Comparison of ENCODE assay signal across 18 cellular contexts in the genomic region with DNA sequence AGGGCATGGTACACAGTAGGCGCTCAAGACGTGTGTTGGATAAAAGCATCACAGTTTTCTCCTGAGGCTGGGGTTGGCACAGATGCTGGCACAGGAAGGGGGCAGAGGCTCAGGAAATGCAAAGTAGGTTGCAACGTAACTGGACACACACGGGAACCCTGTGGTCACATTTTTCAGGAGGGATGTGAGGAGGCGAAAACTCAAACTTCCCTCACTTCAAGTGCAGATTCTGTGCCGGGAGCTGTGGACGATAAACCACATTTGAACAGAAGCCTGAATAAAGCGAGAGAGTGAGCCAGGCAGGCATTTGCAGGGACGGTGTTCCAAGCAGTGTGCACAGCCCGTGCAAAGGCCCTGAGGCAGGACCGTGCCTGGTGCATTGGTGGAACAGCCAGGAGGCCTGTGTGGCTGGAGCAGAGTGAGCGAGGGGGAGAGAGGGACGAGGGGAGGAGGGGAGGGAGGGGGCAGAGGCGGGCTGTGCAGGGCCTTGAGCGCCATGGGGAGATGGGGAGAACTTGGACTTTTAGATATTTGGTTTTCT. TPM values are rescaled to one million over a fixed set of nuclear protein-coding genes. Genes with fewer than 3 reads are reported as not detected.
A peak's percentile ranks its signal among the peaks of the same experiment; 100 is the strongest.
DNase-seq lines count a peak whose midpoint lies in the region; ATAC-seq, FAIRE-seq and TF ChIP-seq lines count a peak whose summit lies in the region.
"Had no signal": no experiment of that assay in that cellular context is flagged by ENCODE, and none has a peak within 500 bp of the region (broad histone marks: within the 10 kb centered on the region; RNA-seq: fewer than 3 reads in every experiment).

No MANE protein-coding gene starts in this region.

- H3K4me1 ChIP-seq in HEK293 (ENCODE audit: control insufficient read depth, insufficient read depth, low read length) (no peaks in the 10 kb centered on the region), lung (ENCODE audit: control insufficient read depth in 2 of 2, insufficient read depth in 2 of 2, low read length in 2 of 2) (peaks cover 0 to 10% of the 10 kb centered on the region in 2 donors)

- H3K36me3 ChIP-seq in HEK293 (ENCODE audit: control insufficient read depth in 2 of 2, insufficient read depth in 1 of 2, low read length in 2 of 2) (peaks cover 0 to 5% of the 10 kb centered on the region in 2 experiments; a peak in 2 of 3 replicates), bronchial epithelial cell (ENCODE audit: control insufficient read depth, insufficient read depth, low read length) (peaks cover 5% of the 10 kb centered on the region), lung (ENCODE audit: control insufficient read depth in 2 of 2, insufficient read depth in 2 of 2, low read length in 2 of 2) (peaks cover 0 to 15% of the 10 kb centered on the region in 2 donors)

- no peak for ATAC-seq in lung (ENCODE audit: insufficient read depth, low FRiP score)

- DNase-seq in bronchial epithelial cell (ENCODE audit: low read depth) (no peak), lung (ENCODE audit: low spot score) (no peak), substantia nigra (lab: John Stamatoyannopoulos, UW) (no peak), kidney glomerular epithelial cell (lab: John Stamatoyannopoulos, UW) (no peak), kidney tubule cell (ENCODE audit: low spot score) (no peak), NCI-H1417 (lab: John Stamatoyannopoulos, UW) (no peak)
- no peak for DNase-seq in activated CD8-positive, alpha-beta memory T cell treated with anti-CD3 and anti-CD28 coated beads for 24 hours
- DNase-seq: activated CD4-positive, alpha-beta memory T cell treated with anti-CD3 and anti-CD28 coated beads for 36 hours; activated T-cell treated with anti-CD3 and anti-CD28 coated beads, Interleukin-2, amount 50 U/mL, for 24 hours; hypothalamus; kidney; NCI-H1436 treated with DMSO at 0.1 percent for 48 hours; NCI-H2227 treated with DMSO at 0.1 percent for 48 hours; NK-92 treated with Interleukin-12 subunit alpha and Interleukin-12 subunit beta, amount 100 ng/mL, for 24 hours; stimulated activated CD4-positive, alpha-beta T cell treated with anti-CD3 and anti-CD28 coated beads, Interleukin-12 subunit alpha, Interleukin-12 subunit beta, amount 100 ng/mL, for 4 hours; stimulated activated naive CD4-positive, alpha-beta T cell treated with Interleukin-2 at 50 U/mL for 16 hours had no signal

- CTCF ChIA-PET in HEK293 (lab: Yijun Ruan, JAX): interaction anchor here (2.0 kb wide), 1 partner anchor 23 kb away, joined by 6 read pairs; no protein-coding TSS in a partner anchor

- FAIRE-seq in bronchial epithelial cell (lab: Jason Lieb, UNC): peak; percentile 58
- FAIRE-seq: kidney had no signal

- no peaks in the 10 kb centered on the region for H3K9me3 ChIP-seq in HEK293 (ENCODE audit: control insufficient read depth, insufficient read depth, low read depth, low read length)
- H3K9me3 ChIP-seq in lung (ENCODE audit: control insufficient read depth in 2 of 2, insufficient read depth in 1 of 2, low read length in 1 of 2): no peaks in the 10 kb centered on the region

- no peak overlapping the region for H3K4me3 ChIP-seq in HEK293 (ENCODE audit: low read depth, low read length)
- no peak overlapping the region for H3K4me3 ChIP-seq in bronchial epithelial cell (ENCODE audit: low read depth, low read length)
- H3K4me3 ChIP-seq in lung: no peak overlapping the region

- 52 to 73% methylated on average over 15 of the region's 15 CpGs for WGBS in lung, 2 donors

- H3K27ac ChIP-seq in HEK293 (ENCODE audit: extremely low read depth, low read depth, low read length) (no peak overlapping the region), lung (ENCODE audit: low read depth in 1 of 2, low read length in 1 of 2) (peak overlapping the region; percentile 13 to 30), substantia nigra (ENCODE audit: low read depth, low read length, poor library complexity, severe bottlenecking) (peak overlapping the region; percentile 40)
- H3K27ac ChIP-seq: VCaP had no signal

- POLR2A ChIA-PET in HEK293 (lab: Yijun Ruan, JAX): no interaction called here

- TF ChIP-seq CTCF in HEK293 (tag by site-specific recombination; IDR thresholded peaks at IDR 0.05) (no peak), bronchial epithelial cell (IDR thresholded peaks at IDR 0.05; ENCODE audit: insufficient read depth, low read length, severe bottlenecking) (no peak), lung (IDR thresholded peaks at IDR 0.05; ENCODE audit: control extremely low read depth, extremely low read depth) (no peak)

- H3K27me3 ChIP-seq in bronchial epithelial cell (ENCODE audit: control insufficient read depth, insufficient read depth, low read length): no peaks in the 10 kb centered on the region
- no peaks in the 10 kb centered on the region for H3K27me3 ChIP-seq in lung (ENCODE audit: control insufficient read depth, insufficient read depth)

TF ChIP-seq in HEK293, 187 proteins besides CTCF, POLR2A, EP300 and RAD21:
- TF ChIP-seq ZNF623 (tag by site-specific recombination; IDR thresholded peaks at IDR 0.05) (peak; percentile 99), WT1 (tag by site-specific recombination; IDR thresholded peaks at IDR 0.05) (no peak), ZNF341 (tag by site-specific recombination; IDR thresholded peaks at IDR 0.05; ENCODE audit: low read depth) (peak; percentile 76), MYNN (tag by site-specific recombination; IDR thresholded peaks at IDR 0.05; ENCODE audit: borderline replicate concordance) (no peak), ZNF266 (tag by site-specific recombination; IDR thresholded peaks at IDR 0.05; ENCODE audit: low read depth) (0 out of 2 replicates have a peak, but pooled peaks have one; percentile 17), ZNF548 (tag by site-specific recombination; IDR thresholded peaks at IDR 0.05) (no peak), ZNF155 (tag by site-specific recombination; IDR thresholded peaks at IDR 0.05) (no peak), ZBTB1 (tag by site-specific recombination; IDR thresholded peaks at IDR 0.05) (no peak), FEZF1 (tag by site-specific recombination; IDR thresholded peaks at IDR 0.05) (no peak), TRIM28 (IDR thresholded peaks at IDR 0.05; ENCODE audit: borderline replicate concordance, low read length) (no peak)
- TF ChIP-seq, protein P1, sequence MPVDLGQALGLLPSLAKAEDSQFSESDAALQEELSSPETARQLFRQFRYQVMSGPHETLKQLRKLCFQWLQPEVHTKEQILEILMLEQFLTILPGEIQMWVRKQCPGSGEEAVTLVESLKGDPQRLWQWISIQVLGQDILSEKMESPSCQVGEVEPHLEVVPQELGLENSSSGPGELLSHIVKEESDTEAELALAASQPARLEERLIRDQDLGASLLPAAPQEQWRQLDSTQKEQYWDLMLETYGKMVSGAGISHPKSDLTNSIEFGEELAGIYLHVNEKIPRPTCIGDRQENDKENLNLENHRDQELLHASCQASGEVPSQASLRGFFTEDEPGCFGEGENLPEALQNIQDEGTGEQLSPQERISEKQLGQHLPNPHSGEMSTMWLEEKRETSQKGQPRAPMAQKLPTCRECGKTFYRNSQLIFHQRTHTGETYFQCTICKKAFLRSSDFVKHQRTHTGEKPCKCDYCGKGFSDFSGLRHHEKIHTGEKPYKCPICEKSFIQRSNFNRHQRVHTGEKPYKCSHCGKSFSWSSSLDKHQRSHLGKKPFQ (tag by site-specific recombination; IDR thresholded peaks at IDR 0.05): no peak
- TF ChIP-seq, protein P2, sequence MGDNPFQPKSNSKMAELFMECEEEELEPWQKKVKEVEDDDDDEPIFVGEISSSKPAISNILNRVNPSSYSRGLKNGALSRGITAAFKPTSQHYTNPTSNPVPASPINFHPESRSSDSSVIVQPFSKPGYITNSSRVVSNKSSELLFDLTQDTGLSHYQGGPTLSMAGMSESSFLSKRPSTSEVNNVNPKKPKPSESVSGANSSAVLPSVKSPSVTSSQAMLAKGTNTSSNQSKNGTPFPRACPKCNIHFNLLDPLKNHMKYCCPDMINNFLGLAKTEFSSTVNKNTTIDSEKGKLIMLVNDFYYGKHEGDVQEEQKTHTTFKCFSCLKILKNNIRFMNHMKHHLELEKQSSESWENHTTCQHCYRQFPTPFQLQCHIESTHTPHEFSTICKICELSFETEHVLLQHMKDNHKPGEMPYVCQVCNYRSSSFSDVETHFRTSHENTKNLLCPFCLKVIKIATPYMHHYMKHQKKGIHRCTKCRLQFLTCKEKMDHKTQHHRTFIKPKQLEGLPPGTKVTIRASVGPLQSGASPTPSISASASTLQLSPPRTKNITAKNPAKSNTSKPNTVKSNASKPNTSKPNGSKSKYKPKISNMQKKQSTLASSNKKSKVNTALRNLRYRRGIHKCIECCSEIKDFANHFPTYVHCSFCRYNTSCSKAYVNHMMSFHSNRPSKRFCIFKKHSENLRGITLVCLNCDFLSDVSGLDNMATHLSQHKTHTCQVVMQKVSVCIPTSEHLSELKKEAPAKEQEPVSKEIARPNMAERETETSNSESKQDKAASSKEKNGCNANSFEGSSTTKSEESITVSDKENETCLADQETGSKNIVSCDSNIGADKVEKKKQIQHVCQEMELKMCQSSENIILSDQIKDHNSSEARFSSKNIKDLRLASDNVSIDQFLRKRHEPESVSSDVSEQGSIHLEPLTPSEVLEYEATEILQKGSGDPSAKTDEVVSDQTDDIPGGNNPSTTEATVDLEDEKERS (tag by site-specific recombination; IDR thresholded peaks at IDR 0.05): peak; percentile 37; the same call in 1 of the 2 replicates

RNA-seq across cellular contexts. Expression of a gene that starts 40.3 kb away (rescaled TPM):
- total RNA-seq in bronchial epithelial cell (17.6 and 22.0 TPM in 2 replicates), lung (100 to 1,000 TPM in 1 of 2 donors, 10 to 100 TPM in 1; 43.9 to 208 TPM)
- polyA plus RNA-seq in lung: 10 to 100 TPM; 40.4 to 55.6 TPM
